Comparison of ENCODE assay signal across 20 cellular contexts in genomic region chr15:75428152-75428551, GRCh38. TPM values are rescaled to one million over a fixed set of nuclear protein-coding genes. Genes with fewer than 3 reads are reported as not detected.
DNase-seq lines count a peak whose midpoint lies in the region; ATAC-seq, FAIRE-seq and TF ChIP-seq lines count a peak whose summit lies in the region.
"Had no signal": no experiment of that assay in that cellular context is flagged by ENCODE, and none has a peak within 500 bp of the region (broad histone marks: within the 10 kb centered on the region; RNA-seq: fewer than 3 reads in every experiment).

No MANE protein-coding gene starts in this region.

- no peak overlapping the region for H3K9ac ChIP-seq in HepG2 (ENCODE audit: insufficient read depth, low read depth, low read length)
- H3K9ac ChIP-seq in K562 (ENCODE audit: insufficient read depth in 1 of 2, low read depth in 2 of 2, low read length in 2 of 2), result no peak overlapping the region
- H3K9ac ChIP-seq: BLaER1 treated with 17β-estradiol and CSF1 and Interleukin-3, amounts not matched to agents 10 nM and 100 nM had no signal

- peaks cover 7 to 46% of the 10 kb centered on the region in 2 experiments for H3K36me3 ChIP-seq in HepG2 (replicated peaks in 1 of 2; ENCODE audit: control insufficient read depth in 1 of 2, insufficient read depth in 2 of 2, low read length in 2 of 2)
- peaks cover 0 to 28% (median 13%) of the 10 kb centered on the region in 4 donors for H3K36me3 ChIP-seq in right lobe of liver
- H3K36me3 ChIP-seq in K562 (ENCODE audit: control insufficient read depth, insufficient read depth, low read length), result peaks cover 56% of the 10 kb centered on the region; the same call in 2 of the 3 replicates

- H3K27me3 ChIP-seq in HepG2 (ENCODE audit: control insufficient read depth in 1 of 2, insufficient read depth in 2 of 2, low read length in 2 of 2) (no peaks in the 10 kb centered on the region), right lobe of liver (no peaks in the 10 kb centered on the region), K562 (ENCODE audit: control insufficient read depth in 2 of 2, insufficient read depth in 2 of 2, low read length in 2 of 2) (no peaks in the 10 kb centered on the region)
- H3K27me3 ChIP-seq: BLaER1 treated with 17β-estradiol and CSF1 and Interleukin-3, amounts not matched to agents 10 nM and 100 nM had no signal

- H3K4me1 ChIP-seq in HepG2 (ENCODE audit: insufficient read depth, low read length), result no peaks in the 10 kb centered on the region
- no peaks in the 10 kb centered on the region for H3K4me1 ChIP-seq in right lobe of liver
- H3K4me1 ChIP-seq in K562 (replicated peaks in 1 of 2; ENCODE audit: control insufficient read depth in 2 of 2, insufficient read depth in 2 of 2, low read length in 2 of 2), result no peaks in the 10 kb centered on the region; a peak in 1 of 5 replicates
- H3K4me1 ChIP-seq: A549, Caco-2 had no signal

- TF ChIP-seq POLR2A in HepG2 (IDR thresholded peaks at IDR 0.05; ENCODE audit: insufficient read depth in 1 of 2, low read depth in 2 of 2, low read length in 2 of 2) (no peak), right lobe of liver (IDR thresholded peaks at IDR 0.05) (no peak), K562 (conservative IDR thresholded peaks at IDR 0.05) (no peak)

- no peak overlapping the region for H3K4me2 ChIP-seq in HepG2 (ENCODE audit: low read depth, low read length)
- H3K4me2 ChIP-seq in K562 (ENCODE audit: insufficient read depth, low read length), result no peak overlapping the region
- H3K4me2 ChIP-seq: A549; BLaER1 treated with 17β-estradiol and CSF1 and Interleukin-3, amounts not matched to agents 10 nM and 100 nM had no signal

- H3K9me3 ChIP-seq in HepG2 (ENCODE audit: low read length), result no peaks in the 10 kb centered on the region
- no peaks in the 10 kb centered on the region for H3K9me3 ChIP-seq in right lobe of liver
- no peaks in the 10 kb centered on the region for H3K9me3 ChIP-seq in K562 (replicated peaks; ENCODE audit: control insufficient read depth, insufficient read depth, low read depth, low read length)
- H3K9me3 ChIP-seq: A549; BLaER1 treated with 17β-estradiol and CSF1 and Interleukin-3, amounts not matched to agents 10 nM and 100 nM; Caco-2 had no signal

- POLR2A ChIA-PET in HepG2 (lab: Yijun Ruan, JAX) (no interaction called here), K562 (lab: Yijun Ruan, JAX) (interaction anchor here (1.0 kb wide), 1 partner anchor 26 kb away, joined by 3 read pairs; no protein-coding TSS in a partner anchor)

- CTCF ChIA-PET in HepG2 (lab: Yijun Ruan, JAX; ENCODE audit: low intra/inter-chr PET ratio, low total read pairs), result no interaction called here
- CTCF ChIA-PET in K562 (lab: Yijun Ruan, JAX; ENCODE audit: low intra/inter-chr PET ratio), result no interaction called here

- in situ Hi-C loops in HepG2 (cut with HindIII; ENCODE audit: extremely low pct_ligation_motif_present, low pct_unique_long_range_greater_than_20kb) (no loop called here), K562 (cut with MboI) (no loop called here)

- H3K4me3 ChIP-seq in HepG2 (replicated peaks in 1 of 3; ENCODE audit: insufficient read depth in 1 of 3, low read depth in 2 of 3, low read length in 3 of 3) (no peak overlapping the region), right lobe of liver (no peak overlapping the region), K562 (no peak overlapping the region)
- H3K4me3 ChIP-seq: A549; BLaER1 treated with 17β-estradiol and CSF1 and Interleukin-3, amounts not matched to agents 10 nM and 100 nM had no signal

- TF ChIP-seq RAD21 in HepG2 (CRISPR knock-in tag; IDR thresholded peaks at IDR 0.05) (no peak), K562 (CRISPR knock-in tag; conservative IDR thresholded peaks at IDR 0.05 in 1 of 2, IDR thresholded peaks at IDR 0.05 in 1 of 2) (no peak)

- no peaks in the 10 kb centered on the region for H3K9me1 ChIP-seq in K562 (ENCODE audit: control insufficient read depth, insufficient read depth, low read length)

- WGBS in HepG2 (ENCODE audit: low lambda C conversion rate), result 90% methylated on average over 3 of the region's 3 CpGs
- WGBS in right lobe of liver (ENCODE audit: insufficient coverage, low coverage, low lambda C conversion rate, missing lambda C conversion rate), result 83% methylated on average over 2 of the region's 3 CpGs
- WGBS in K562 (ENCODE audit: insufficient coverage, low coverage, missing lambda C conversion rate), result 83% methylated on average over 3 of the region's 3 CpGs

- H3K27ac ChIP-seq in HepG2 (ENCODE audit: extremely low read length, insufficient read depth, low read length), result no peak overlapping the region
- H3K27ac ChIP-seq in right lobe of liver, result no peak overlapping the region
- no peak overlapping the region for H3K27ac ChIP-seq in K562 (ENCODE audit: extremely low read depth, low read depth, low read length)
- H3K27ac ChIP-seq: 22Rv1; A549; BLaER1 treated with 17β-estradiol and CSF1 and Interleukin-3, amounts not matched to agents 10 nM and 100 nM; C4-2B had no signal

- TF ChIP-seq CTCF in HepG2 (CRISPR knock-in tag; IDR thresholded peaks at IDR 0.05) (no peak), right lobe of liver (IDR thresholded peaks at IDR 0.05) (no peak), K562 (IDR thresholded peaks at IDR 0.05 in 2 of 3, conservative IDR thresholded peaks at IDR 0.05 in 1 of 3; ENCODE audit: insufficient read depth in 2 of 3, low read depth in 1 of 3, low read length in 3 of 3) (no peak)

- H4K20me1 ChIP-seq in HepG2 (ENCODE audit: insufficient read depth, low read length) (peaks cover 4% of the 10 kb centered on the region; the same call in 1 of the 2 replicates), K562 (replicated peaks; ENCODE audit: control insufficient read depth, insufficient read depth, low read length) (no peaks in the 10 kb centered on the region)

- H2AFZ ChIP-seq in HepG2 (ENCODE audit: low read length), result no peak overlapping the region
- H2AFZ ChIP-seq in K562 (ENCODE audit: low read depth, low read length), result no peak overlapping the region

- H3K79me2 ChIP-seq in HepG2 (ENCODE audit: insufficient read depth, low read length) (peaks cover 22% of the 10 kb centered on the region), K562 (ENCODE audit: control insufficient read depth, insufficient read depth, low read length) (peaks cover 39% of the 10 kb centered on the region)

- no peak for ATAC-seq in HepG2
- no peak for ATAC-seq in right lobe of liver
- ATAC-seq in K562, result no peak
- no peak for ATAC-seq in GM18502 (IDR thresholded peaks at IDR 0.05; ENCODE audit: poor library complexity, unreplicated experiment)
- ATAC-seq: A549; CD8-positive, alpha-beta T cell had no signal

- no peak for FAIRE-seq in HepG2 (lab: Jason Lieb, UNC)
- FAIRE-seq in K562 (lab: Jason Lieb, UNC), result no peak
- FAIRE-seq: A549, D721Med, G401.6, GM12891, GM18507 had no signal

- BruUV-seq in HepG2 (replicated peaks; lab: Mats Ljungman, UMichigan), result no TSS peak
- BruUV-seq in K562 (replicated peaks; lab: Mats Ljungman, UMichigan), result no TSS peak

- no peak for TF ChIP-seq EP300 in HepG2 (IDR thresholded peaks at IDR 0.05; ENCODE audit: low read depth in 2 of 2, low read length in 2 of 2)
- no peak for TF ChIP-seq EP300 in HepG2 (CRISPR knock-in tag; IDR thresholded peaks at IDR 0.05; ENCODE audit: borderline replicate concordance)
- TF ChIP-seq EP300 in K562 (IDR thresholded peaks at IDR 0.05; ENCODE audit: low read length), result no peak

- intact Hi-C loops in HepG2 (cut with micrococcal nuclease; ENCODE audit: unreplicated experiment), result no loop called here
- intact Hi-C loops in right lobe of liver (cut with DNase I), result no loop called here
- intact Hi-C loops in K562 (cut with micrococcal nuclease), result no loop called here

- DNase-seq in HepG2 (ENCODE audit: low spot score) (no peak), right lobe of liver (no peak), K562 (ENCODE audit: extremely low read depth in 1 of 4, low spot score in 3 of 4) (no peak), HuH-7 (ENCODE audit: low spot score) (no peak)
- DNase-seq: AML-193; Caco-2; Calu3; CD4-positive, alpha-beta T cell; CD8-positive, alpha-beta T cell; DMS79 treated with DMSO at 0.1 percent for 48 hours; GF-D8 had no signal

RNA-seq across cellular contexts. Expression of gene SIN3A, which starts 23.3 kb away (rescaled TPM):
- total RNA-seq in HepG2 (2016; rRNA removed; fragmentation: Illumina TruSeq; extraction: Trizol) (16.1 and 26.8 TPM in 2 replicates), right lobe of liver (10 to 100 TPM in 5 of 6 experiments, 1 to 10 TPM in 1; 10.0 to 21.6 (median 20.5) TPM), K562 (2014; rRNA removed) (21.1 and 25.5 TPM in 2 replicates), K562 (2014; rRNA removed; fragmentation: Illumina TruSeq; extraction: Trizol) (25.3 and 29.0 TPM in 2 replicates), K562 (2015; rRNA removed; fragmentation: Illumina TruSeq; extraction: Trizol) (23.7 and 25.7 TPM in 2 replicates), K562 (2021) (58.0 and 70.3 TPM in 2 replicates)
- 5.4 and 6.9 TPM in 2 replicates for total RNA-seq in HepG2 (2016; cell fraction: cytosol; rRNA removed; fragmentation: Illumina TruSeq; extraction: Trizol; ENCODE audit: low read depth)
- 17.3 and 25.0 TPM in 2 replicates for total RNA-seq in HepG2 (2016; cell fraction: insoluble cytoplasmic fraction; rRNA removed; fragmentation: Illumina TruSeq; extraction: Trizol)
- total RNA-seq in HepG2 (2016; cell fraction: membrane; rRNA removed; fragmentation: Illumina TruSeq; extraction: Trizol), result 13.0 and 13.6 TPM in 2 replicates
- 28.8 and 30.1 TPM in 2 replicates for total RNA-seq in HepG2 (2016; cell fraction: nucleus; rRNA removed; fragmentation: Illumina TruSeq; extraction: Trizol)
- polyA plus RNA-seq in HepG2 (2011; rRNA removed) (20.7 and 28.1 TPM in 2 replicates), K562 (2011; rRNA removed) (25.2 and 37.3 TPM in 2 replicates), K562 (2014; fragmentation: Illumina TruSeq; extraction: Trizol) (36.5 and 37.0 TPM in 2 replicates), K562 (2014; fragmentation: Nextera tagmentation; extraction: Ambion mirVana) (10 to 100 TPM; 11.1 to 11.9 TPM), K562 (2014; rRNA removed) (25.4 and 30.6 TPM in 2 replicates)
- 12.3 and 13.7 TPM in 2 replicates for polyA plus RNA-seq in HepG2 (2011; cell fraction: cytosol; rRNA removed)
- polyA plus RNA-seq in HepG2 (2011; cell fraction: nucleus; rRNA removed), result 22.6 and 27.2 TPM in 2 replicates
- polyA plus RNA-seq in HepG2 (2012), result 19.3 and 23.6 TPM in 2 replicates
- polyA plus RNA-seq in HepG2 (2016; cell fraction: cytosol; fragmentation: Illumina TruSeq; extraction: Trizol; ENCODE audit: low read depth), result 0.93 TPM in 2 replicates
- polyA plus RNA-seq in HepG2 (2016; cell fraction: insoluble cytoplasmic fraction; fragmentation: Illumina TruSeq; extraction: Trizol; ENCODE audit: low read depth), result 20.4 and 25.2 TPM in 2 replicates
- 3.1 TPM in 2 replicates for polyA plus RNA-seq in HepG2 (2016; cell fraction: membrane; fragmentation: Illumina TruSeq; extraction: Trizol; ENCODE audit: low read depth)
- polyA plus RNA-seq in HepG2 (2016; cell fraction: nucleus; fragmentation: Illumina TruSeq; extraction: Trizol; ENCODE audit: insufficient read depth, low read depth), result 25.8 and 26.6 TPM in 2 replicates
- 76.8 and 135 TPM in 2 replicates for polyA minus RNA-seq in HepG2 (2011; rRNA and poly(A)+ RNA removed; ENCODE audit: low replicate concordance)
- polyA minus RNA-seq in HepG2 (2011; cell fraction: cytosol; rRNA and poly(A)+ RNA removed), result 22.7 and 28.1 TPM in 2 replicates
- polyA minus RNA-seq in HepG2 (2011; cell fraction: nucleus; rRNA and poly(A)+ RNA removed), result 35.1 and 36.2 TPM in 2 replicates
- total RNA-seq in K562 (2011; cell fraction: chromatin; rRNA removed; ENCODE audit: low replicate concordance), result 90.7 and 131 TPM in 2 replicates
- 52.2 and 64.7 TPM in 2 replicates for total RNA-seq in K562 (2011; cell fraction: nucleolus; rRNA removed)
- 66.7 and 91.1 TPM in 2 replicates for total RNA-seq in K562 (2011; cell fraction: nucleoplasm; rRNA removed)
- 28.7 and 44.8 TPM in 2 replicates for polyA plus RNA-seq in K562 (2011; cell fraction: cytosol; rRNA removed)
- polyA plus RNA-seq in K562 (2011; cell fraction: nucleus; rRNA removed), result 27.1 and 40.0 TPM in 2 replicates
- polyA plus RNA-seq in K562 (2012), result 31.5 and 32.8 TPM in 2 replicates
- polyA minus RNA-seq in K562 (2011; rRNA and poly(A)+ RNA removed), result 61.5 and 68.7 TPM in 2 replicates
- 40.8 and 42.9 TPM in 2 replicates for polyA minus RNA-seq in K562 (2011; cell fraction: cytosol; rRNA and poly(A)+ RNA removed)
- polyA minus RNA-seq in K562 (2011; cell fraction: nucleus; rRNA and poly(A)+ RNA removed), result 31.8 and 36.4 TPM in 2 replicates

RNA-seq across cellular contexts. Expression of gene MAN2C1, which starts 59.7 kb away (rescaled TPM):
- total RNA-seq in HepG2 (2016; rRNA removed; fragmentation: Illumina TruSeq; extraction: Trizol) (19.5 and 71.0 TPM in 2 replicates), right lobe of liver (100 to 1,000 TPM in 1 of 6 experiments, 10 to 100 TPM in 5; 45.4 to 120 (median 79.1) TPM), K562 (2014; rRNA removed) (57.9 and 67.5 TPM in 2 replicates), K562 (2014; rRNA removed; fragmentation: Illumina TruSeq; extraction: Trizol) (27.9 and 31.6 TPM in 2 replicates), K562 (2015; rRNA removed; fragmentation: Illumina TruSeq; extraction: Trizol) (40.2 and 42.5 TPM in 2 replicates), K562 (2021) (113 and 120 TPM in 2 replicates)
- 22.6 and 23.0 TPM in 2 replicates for total RNA-seq in HepG2 (2016; cell fraction: cytosol; rRNA removed; fragmentation: Illumina TruSeq; extraction: Trizol; ENCODE audit: low read depth)
- total RNA-seq in HepG2 (2016; cell fraction: insoluble cytoplasmic fraction; rRNA removed; fragmentation: Illumina TruSeq; extraction: Trizol), result 18.6 and 68.6 TPM in 2 replicates
- total RNA-seq in HepG2 (2016; cell fraction: membrane; rRNA removed; fragmentation: Illumina TruSeq; extraction: Trizol), result 13.2 and 14.6 TPM in 2 replicates
- total RNA-seq in HepG2 (2016; cell fraction: nucleus; rRNA removed; fragmentation: Illumina TruSeq; extraction: Trizol), result 97.9 and 121 TPM in 2 replicates
- polyA plus RNA-seq in HepG2 (2011; rRNA removed) (62.6 and 75.6 TPM in 2 replicates), K562 (2011; rRNA removed) (39.9 and 91.5 TPM in 2 replicates), K562 (2014; fragmentation: Illumina TruSeq; extraction: Trizol) (38.4 and 56.1 TPM in 2 replicates), K562 (2014; fragmentation: Nextera tagmentation; extraction: Ambion mirVana) (1 to 10 TPM; 2.0 TPM), K562 (2014; rRNA removed) (101 and 141 TPM in 2 replicates)
- polyA plus RNA-seq in HepG2 (2011; cell fraction: cytosol; rRNA removed), result 13.2 and 22.4 TPM in 2 replicates
- 865 and 1,137 TPM in 2 replicates for polyA plus RNA-seq in HepG2 (2011; cell fraction: nucleus; rRNA removed)
- 75.9 and 76.2 TPM in 2 replicates for polyA plus RNA-seq in HepG2 (2012)
- polyA plus RNA-seq in HepG2 (2016; cell fraction: cytosol; fragmentation: Illumina TruSeq; extraction: Trizol; ENCODE audit: low read depth), result 1.8 and 2.8 TPM in 2 replicates
- polyA plus RNA-seq in HepG2 (2016; cell fraction: insoluble cytoplasmic fraction; fragmentation: Illumina TruSeq; extraction: Trizol; ENCODE audit: low read depth), result 13.7 and 14.4 TPM in 2 replicates
- 3.1 and 3.3 TPM in 2 replicates for polyA plus RNA-seq in HepG2 (2016; cell fraction: membrane; fragmentation: Illumina TruSeq; extraction: Trizol; ENCODE audit: low read depth)
- polyA plus RNA-seq in HepG2 (2016; cell fraction: nucleus; fragmentation: Illumina TruSeq; extraction: Trizol; ENCODE audit: insufficient read depth, low read depth), result 278 and 324 TPM in 2 replicates
- 124 and 148 TPM in 2 replicates for polyA minus RNA-seq in HepG2 (2011; rRNA and poly(A)+ RNA removed; ENCODE audit: low replicate concordance)
- polyA minus RNA-seq in HepG2 (2011; cell fraction: cytosol; rRNA and poly(A)+ RNA removed), result 16.0 and 22.9 TPM in 2 replicates
- polyA minus RNA-seq in HepG2 (2011; cell fraction: nucleus; rRNA and poly(A)+ RNA removed), result 169 and 181 TPM in 2 replicates
- 633 and 1,544 TPM in 2 replicates for total RNA-seq in K562 (2011; cell fraction: chromatin; rRNA removed; ENCODE audit: low replicate concordance)
- 797 and 878 TPM in 2 replicates for total RNA-seq in K562 (2011; cell fraction: nucleolus; rRNA removed)
- 564 and 599 TPM in 2 replicates for total RNA-seq in K562 (2011; cell fraction: nucleoplasm; rRNA removed)
- polyA plus RNA-seq in K562 (2011; cell fraction: cytosol; rRNA removed), result 30.2 and 49.4 TPM in 2 replicates
- 857 and 879 TPM in 2 replicates for polyA plus RNA-seq in K562 (2011; cell fraction: nucleus; rRNA removed)
- 81.4 and 162 TPM in 2 replicates for polyA plus RNA-seq in K562 (2012)
- polyA minus RNA-seq in K562 (2011; rRNA and poly(A)+ RNA removed), result 29.4 and 33.9 TPM in 2 replicates
- polyA minus RNA-seq in K562 (2011; cell fraction: cytosol; rRNA and poly(A)+ RNA removed), result 23.8 and 30.6 TPM in 2 replicates
- 176 and 218 TPM in 2 replicates for polyA minus RNA-seq in K562 (2011; cell fraction: nucleus; rRNA and poly(A)+ RNA removed)

Comparison
In these comparisons a context has a peak if more than half of its experiments do, and no peak if none do; other contexts are left out.
1. Of the 241 proteins assayed by ChIP-seq in both HepG2 and K562: peak only in HepG2: none; only in K562: none; in both: ZNF121; in neither: 240.